1 cellular context compared by ENCODE assay signal in the genomic region with DNA sequence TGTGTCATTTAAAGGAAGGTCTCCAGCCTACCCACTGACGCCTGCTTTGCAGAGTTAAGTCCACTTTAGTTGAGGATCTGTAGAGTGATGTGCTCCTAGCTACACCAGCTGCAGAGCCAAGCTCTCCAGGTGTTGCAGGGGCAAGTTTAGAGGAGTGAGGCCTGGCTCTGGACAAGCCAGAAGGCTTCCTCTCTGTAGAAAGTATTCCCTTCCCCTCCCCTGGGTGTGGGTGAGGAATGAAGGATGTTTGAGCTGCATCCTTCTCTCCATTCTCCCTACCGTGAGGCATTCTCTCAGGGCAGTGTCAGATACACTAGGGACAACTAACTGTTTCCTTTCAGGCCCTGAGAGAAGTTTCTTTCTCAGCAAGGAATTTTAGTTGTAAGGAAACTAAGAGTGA.
TF ChIP-seq lines count a peak whose summit lies in the region.

No MANE protein-coding gene starts in this region.

TF ChIP-seq in GM12878, 131 proteins besides CTCF, POLR2A, EP300 and RAD21 (continued from another document):
- TF ChIP-seq E2F4 (IDR thresholded peaks at IDR 0.05; ENCODE audit: low read depth, low read length) (no peak), TCF12 (IDR thresholded peaks at IDR 0.05; ENCODE audit: low read depth, low read length) (no peak), TCF7 (IDR thresholded peaks at IDR 0.05; ENCODE audit: borderline replicate concordance) (no peak), ZNF274 (IDR thresholded peaks at IDR 0.05; ENCODE audit: insufficient read depth, insufficient read length) (no peak), RBBP5 (conservative IDR thresholded peaks at IDR 0.05) (no peak), ATF7 (IDR thresholded peaks at IDR 0.05; ENCODE audit: low read depth) (no peak), ETV6 (conservative IDR thresholded peaks at IDR 0.05 in 1 of 2, IDR thresholded peaks at IDR 0.05 in 1 of 2; ENCODE audit: borderline replicate concordance in 1 of 2, low read depth in 1 of 2) (no peak), ZNF24 (IDR thresholded peaks at IDR 0.05) (no peak), EED (IDR thresholded peaks at IDR 0.05; ENCODE audit: low read depth) (no peak), KLF5 (IDR thresholded peaks at IDR 0.05; ENCODE audit: partially characterized antibody) (no peak), CHD1 (IDR thresholded peaks at IDR 0.05; ENCODE audit: low read depth, low read length) (no peak), TARDBP (IDR thresholded peaks at IDR 0.05; ENCODE audit: borderline replicate concordance) (no peak), CHD2 (IDR thresholded peaks at IDR 0.05; ENCODE audit: borderline replicate concordance, low read depth, low read length) (no peak)
- TF ChIP-seq, protein P1, sequence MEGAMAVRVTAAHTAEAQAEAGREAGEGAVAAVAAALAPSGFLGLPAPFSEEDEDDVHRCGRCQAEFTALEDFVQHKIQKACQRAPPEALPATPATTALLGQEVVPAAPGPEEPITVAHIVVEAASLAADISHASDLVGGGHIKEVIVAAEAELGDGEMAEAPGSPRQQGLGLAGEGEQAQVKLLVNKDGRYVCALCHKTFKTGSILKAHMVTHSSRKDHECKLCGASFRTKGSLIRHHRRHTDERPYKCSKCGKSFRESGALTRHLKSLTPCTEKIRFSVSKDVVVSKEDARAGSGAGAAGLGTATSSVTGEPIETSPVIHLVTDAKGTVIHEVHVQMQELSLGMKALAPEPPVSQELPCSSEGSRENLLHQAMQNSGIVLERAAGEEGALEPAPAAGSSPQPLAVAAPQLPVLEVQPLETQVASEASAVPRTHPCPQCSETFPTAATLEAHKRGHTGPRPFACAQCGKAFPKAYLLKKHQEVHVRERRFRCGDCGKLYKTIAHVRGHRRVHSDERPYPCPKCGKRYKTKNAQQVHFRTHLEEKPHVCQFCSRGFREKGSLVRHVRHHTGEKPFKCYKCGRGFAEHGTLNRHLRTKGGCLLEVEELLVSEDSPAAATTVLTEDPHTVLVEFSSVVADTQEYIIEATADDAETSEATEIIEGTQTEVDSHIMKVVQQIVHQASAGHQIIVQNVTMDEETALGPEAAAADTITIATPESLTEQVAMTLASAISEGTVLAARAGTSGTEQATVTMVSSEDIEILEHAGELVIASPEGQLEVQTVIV (IDR thresholded peaks at IDR 0.05; ENCODE audit: borderline replicate concordance, partially characterized antibody), result no peak
- TF ChIP-seq, protein P2, sequence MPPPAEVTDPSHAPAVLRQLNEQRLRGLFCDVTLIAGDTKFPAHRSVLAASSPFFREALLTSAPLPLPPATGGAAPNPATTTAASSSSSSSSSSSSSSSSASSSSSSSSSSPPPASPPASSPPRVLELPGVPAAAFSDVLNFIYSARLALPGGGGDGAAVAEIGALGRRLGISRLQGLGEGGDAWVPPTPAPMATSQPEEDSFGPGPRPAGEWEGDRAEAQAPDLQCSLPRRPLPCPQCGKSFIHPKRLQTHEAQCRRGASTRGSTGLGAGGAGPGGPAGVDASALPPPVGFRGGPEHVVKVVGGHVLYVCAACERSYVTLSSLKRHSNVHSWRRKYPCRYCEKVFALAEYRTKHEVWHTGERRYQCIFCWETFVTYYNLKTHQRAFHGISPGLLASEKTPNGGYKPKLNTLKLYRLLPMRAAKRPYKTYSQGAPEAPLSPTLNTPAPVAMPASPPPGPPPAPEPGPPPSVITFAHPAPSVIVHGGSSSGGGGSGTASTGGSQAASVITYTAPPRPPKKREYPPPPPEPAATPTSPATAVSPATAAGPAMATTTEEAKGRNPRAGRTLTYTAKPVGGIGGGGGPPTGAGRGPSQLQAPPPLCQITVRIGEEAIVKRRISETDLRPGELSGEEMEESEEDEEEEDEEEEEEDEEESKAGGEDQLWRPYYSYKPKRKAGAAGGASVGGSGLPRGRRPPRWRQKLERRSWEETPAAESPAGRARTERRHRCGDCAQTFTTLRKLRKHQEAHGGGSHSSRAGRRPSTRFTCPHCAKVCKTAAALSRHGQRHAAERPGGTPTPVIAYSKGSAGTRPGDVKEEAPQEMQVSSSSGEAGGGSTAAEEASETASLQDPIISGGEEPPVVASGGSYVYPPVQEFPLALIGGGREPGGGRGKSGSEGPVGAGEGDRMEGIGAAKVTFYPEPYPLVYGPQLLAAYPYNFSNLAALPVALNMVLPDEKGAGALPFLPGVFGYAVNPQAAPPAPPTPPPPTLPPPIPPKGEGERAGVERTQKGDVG (CRISPR knock-in tag; IDR thresholded peaks at IDR 0.05), result no peak
